8 cellular contexts compared by ENCODE assay signal in the genomic region with DNA sequence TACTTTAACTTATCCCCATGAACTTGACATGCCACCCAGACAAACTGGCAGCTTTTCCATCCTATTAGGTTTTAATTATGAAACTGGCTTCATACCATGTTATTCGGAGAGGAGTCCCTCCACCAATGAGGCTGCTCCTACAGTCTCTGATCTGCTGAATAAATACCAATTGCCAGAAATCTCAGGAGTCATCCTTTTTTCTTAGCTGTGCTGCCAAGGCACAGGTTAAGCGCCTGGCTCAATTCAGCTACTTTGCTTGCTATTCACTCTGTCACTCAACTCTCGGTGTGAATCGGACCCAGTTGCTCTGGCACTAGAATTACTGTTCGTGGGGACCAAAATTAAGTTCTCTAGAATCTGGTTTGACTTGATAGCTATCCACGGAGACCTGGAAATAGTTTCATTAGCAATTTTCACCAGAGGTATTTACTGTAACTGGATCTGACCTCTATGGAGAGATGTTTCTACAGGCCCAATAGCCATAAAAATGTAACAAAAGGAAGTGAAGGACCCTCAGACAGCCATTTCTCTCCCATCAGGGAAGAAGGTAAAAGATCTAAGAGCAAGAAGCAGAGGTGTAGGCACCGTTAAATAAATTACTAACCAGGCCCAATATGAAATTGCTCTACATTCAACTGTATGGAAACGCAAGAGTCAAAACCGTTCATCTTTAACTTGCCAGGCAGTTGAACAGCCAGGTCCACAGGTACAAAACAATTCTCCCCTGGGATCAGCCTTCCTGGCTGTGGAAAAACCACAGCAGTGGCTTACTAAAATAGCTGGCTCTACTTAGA. TPM values are rescaled to one million over a fixed set of nuclear protein-coding genes. Genes with fewer than 3 reads are reported as not detected.
DNase-seq lines count a peak whose midpoint lies in the region; ATAC-seq and TF ChIP-seq lines count a peak whose summit lies in the region.

No MANE protein-coding gene starts in this region.

- TF ChIP-seq POLR2A in prostate gland (IDR thresholded peaks at IDR 0.05): no peak

- H3K27ac ChIP-seq in Panc1 (ENCODE audit: low read length) (peak overlapping the region; percentile 98), prostate gland (peak overlapping the region; percentile 100)

- ATAC-seq in Panc1 (no peak), HG03025 (IDR thresholded peaks at IDR 0.05; ENCODE audit: low FRiP score, unreplicated experiment) (no peak), GM19328 (IDR thresholded peaks at IDR 0.05; ENCODE audit: unreplicated experiment) (no peak)

- H3K36me3 ChIP-seq in Panc1 (ENCODE audit: control insufficient read depth, insufficient read depth, low read length) (no peaks in the 10 kb centered on the region; the same call in 1 of the 2 replicates), endocrine pancreas (ENCODE audit: control insufficient read depth, insufficient read depth, low read length) (peaks cover 3% of the 10 kb centered on the region), prostate gland (no peaks in the 10 kb centered on the region)

- H3K4me1 ChIP-seq in Panc1 (ENCODE audit: control insufficient read depth, insufficient read depth, low read length): peaks cover 34% of the 10 kb centered on the region
- H3K4me1 ChIP-seq in endocrine pancreas (ENCODE audit: control insufficient read depth, insufficient read depth, low read length): peaks cover 16% of the 10 kb centered on the region
- H3K4me1 ChIP-seq in prostate gland (replicated peaks): peaks cover 2% of the 10 kb centered on the region

- POLR2A ChIA-PET in Panc1 (lab: Charles Lee): interaction anchor here (0.6 kb wide), 1 partner anchor 52 kb away, joined by 4 read pairs; no protein-coding TSS in a partner anchor

- in situ Hi-C loops in G401 (cut with HindIII; ENCODE audit: low sequenced_read_pairs) (loop anchor here (10.0 kb wide), 1 partner anchor 83 kb away; no protein-coding TSS in a partner anchor), Panc1 (cut with HindIII; ENCODE audit: low pct_unique_long_range_greater_than_20kb, low sequenced_read_pairs) (no loop called here)

- no TSS peak for BruUV-seq in Panc1 (replicated peaks; lab: Mats Ljungman, UMichigan)

- no peak overlapping the region for H3K9ac ChIP-seq in endocrine pancreas (ENCODE audit: control insufficient read depth, insufficient read depth, low read length)

- H3K4me3 ChIP-seq in Panc1 (ENCODE audit: low read depth in 2 of 2, low read length in 2 of 2): 0 out of 4 replicates have a peak overlapping the region, but pooled peaks of 1 of the 2 experiments have one; percentile 8
- H3K4me3 ChIP-seq in endocrine pancreas (ENCODE audit: control insufficient read depth, insufficient read depth, low read length): peak overlapping the region; percentile 32
- no peak overlapping the region for H3K4me3 ChIP-seq in prostate gland

- CTCF ChIA-PET in Panc1 (lab: Charles Lee): no interaction called here

- intact Hi-C loops in Panc1 (cut with micrococcal nuclease; ENCODE audit: unreplicated experiment) (no loop called here), prostate gland (cut with DNase I) (loop anchor here (5.0 kb wide), 1 partner anchor 246 kb away; a partner anchor contains a TSS)

- no peaks in the 10 kb centered on the region for H3K27me3 ChIP-seq in Panc1 (ENCODE audit: control insufficient read depth, insufficient read depth, low read length)
- H3K27me3 ChIP-seq in endocrine pancreas (ENCODE audit: control insufficient read depth, insufficient read depth, low read length): no peaks in the 10 kb centered on the region
- H3K27me3 ChIP-seq in prostate gland (replicated peaks; ENCODE audit: insufficient read depth): no peaks in the 10 kb centered on the region

- WGBS in prostate gland: 30% methylated on average over 9 of the region's 9 CpGs

- TF ChIP-seq CTCF in Panc1 (IDR thresholded peaks at IDR 0.05): no peak
- TF ChIP-seq CTCF in prostate gland (IDR thresholded peaks at IDR 0.05): no peak

- DNase-seq in G401 (ENCODE audit: low spot score) (peak; percentile 78), Panc1 (ENCODE audit: low read depth, low spot score) (no peak), prostate gland (ENCODE audit: low spot score) (no peak), mucosa of gallbladder (ENCODE audit: low spot score) (no peak), T-helper 9 cell (no peak)

- no peaks in the 10 kb centered on the region for H3K9me3 ChIP-seq in Panc1 (ENCODE audit: control insufficient read depth, insufficient read depth, low read depth, low read length)
- no peaks in the 10 kb centered on the region for H3K9me3 ChIP-seq in endocrine pancreas (ENCODE audit: control insufficient read depth, low read length)
- no peaks in the 10 kb centered on the region for H3K9me3 ChIP-seq in prostate gland

RNA-seq across cellular contexts. Expression of a gene that starts 5.4 kb away (rescaled TPM):
- total RNA-seq in G401 (2014; rRNA removed; shearing (Covaris generic)): 12.4 and 16.8 TPM in 2 replicates
- 42.7 TPM for total RNA-seq in Panc1 (2021; ENCODE audit: unreplicated experiment)
- polyA plus RNA-seq in Panc1 (2012; ENCODE audit: insufficient read length): 18.9 TPM
- total RNA-seq in prostate gland: 10 to 100 TPM; 35.3 to 49.1 TPM
- total RNA-seq in mucosa of gallbladder: 45.1 TPM

RNA-seq across cellular contexts. Expression of a gene that starts 22.5 kb away (rescaled TPM):
- 603 and 649 TPM in 2 replicates for total RNA-seq in G401 (2014; rRNA removed; shearing (Covaris generic))
- total RNA-seq in Panc1 (2021; ENCODE audit: unreplicated experiment) (140 TPM), prostate gland (10 to 100 TPM; 48.4 to 73.0 TPM), mucosa of gallbladder (57.4 TPM)
- 112 TPM for polyA plus RNA-seq in Panc1 (2012; ENCODE audit: insufficient read length)

RNA-seq across cellular contexts. Expression of a gene that starts 59.7 kb away (rescaled TPM):
- 170 and 258 TPM in 2 replicates for total RNA-seq in G401 (2014; rRNA removed; shearing (Covaris generic))
- total RNA-seq in Panc1 (2021; ENCODE audit: unreplicated experiment): 41.8 TPM
- 49.5 TPM for polyA plus RNA-seq in Panc1 (2012; ENCODE audit: insufficient read length)
- total RNA-seq in prostate gland: 10 to 100 TPM; 23.4 to 55.5 TPM
- 40.4 TPM for total RNA-seq in mucosa of gallbladder
